In genomic region chr5:130323804-130324454, GRCh38 we compare ENCODE assay signal across 9 cellular contexts.
DNase-seq lines count a peak whose midpoint lies in the region; ATAC-seq, FAIRE-seq and TF ChIP-seq lines count a peak whose summit lies in the region.
"Had no signal": no experiment of that assay in that cellular context is flagged by ENCODE, and none has a peak within 500 bp of the region (broad histone marks: within the 10 kb centered on the region; RNA-seq: fewer than 3 reads in every experiment).

No MANE protein-coding gene starts in this region.

- dilution Hi-C loops in keratinocyte (cut with MboI; ENCODE audit: extremely low pct_ligation_motif_present, low sequenced_read_pairs) = no loop called here

- peak; percentile 67 for FAIRE-seq in keratinocyte (lab: Jason Lieb, UNC)
- FAIRE-seq in D721Med (lab: Jason Lieb, UNC) = no peak

- no peak overlapping the region for H3K9ac ChIP-seq in keratinocyte (ENCODE audit: control insufficient read depth, extremely low read depth, insufficient read depth, low read length)

- peak overlapping the region; percentile 36 for H2AFZ ChIP-seq in keratinocyte (ENCODE audit: control insufficient read depth, low read length)

- H3K4me3 ChIP-seq in keratinocyte (ENCODE audit: control insufficient read depth in 2 of 3, extremely low read depth in 1 of 3, insufficient read depth in 2 of 3, low read depth in 1 of 3, low read length in 3 of 3) = no peak overlapping the region

- no peaks in the 10 kb centered on the region for H3K9me1 ChIP-seq in keratinocyte (ENCODE audit: control insufficient read depth, extremely low read depth, insufficient read depth, low read length)

- DNase-seq in MV-4-11 (lab: John Stamatoyannopoulos, UW) (peak; percentile 94), keratinocyte (ENCODE audit: low read depth, low spot score) (peak; percentile 50), hepatic stellate cell (ENCODE audit: low spot score) (no peak), medulla oblongata (ENCODE audit: extremely low spot score) (no peak), NCI-H187 treated with DMSO at 0.1 percent for 48 hours (lab: John Stamatoyannopoulos, UW) (no peak), D721Med (ENCODE audit: insufficient read length, low spot score) (no peak)
- DNase-seq: left ventricle myocardium superior had no signal

- no peak overlapping the region for H3K4me2 ChIP-seq in keratinocyte (ENCODE audit: control insufficient read depth, extremely low read depth, insufficient read depth, low read depth, low read length)

- ATAC-seq in GM18873 (IDR thresholded peaks at IDR 0.05; ENCODE audit: low FRiP score, unreplicated experiment) (peak; percentile 100), HG02870 (IDR thresholded peaks at IDR 0.05; ENCODE audit: unreplicated experiment) (peak; percentile 100)
- ATAC-seq: left ventricle myocardium superior had no signal

- no peaks in the 10 kb centered on the region for H3K36me3 ChIP-seq in keratinocyte (ENCODE audit: control insufficient read depth in 2 of 2, extremely low read depth in 1 of 2, insufficient read depth in 2 of 2, low read length in 2 of 2)

- TF ChIP-seq CTCF in keratinocyte (optimal IDR thresholded peaks at IDR 0.05 in 1 of 3, IDR thresholded peaks at IDR 0.05 in 1 of 3, conservative IDR thresholded peaks at IDR 0.05 in 1 of 3; ENCODE audit: extremely low read depth in 1 of 3, insufficient read depth in 2 of 3, low read length in 3 of 3) = no peak
- no peak for TF ChIP-seq CTCF in D721Med (IDR thresholded peaks at IDR 0.05; ENCODE audit: insufficient read depth, missing control alignments)

- H3K9me3 ChIP-seq in keratinocyte (ENCODE audit: control insufficient read depth, low read depth, low read length) = peaks cover 2% of the 10 kb centered on the region

- H3K79me2 ChIP-seq in keratinocyte (ENCODE audit: control insufficient read depth, insufficient read depth, low read length) = no peaks in the 10 kb centered on the region

- H3K27ac ChIP-seq in keratinocyte (ENCODE audit: control insufficient read depth, insufficient read depth, low read length) = peak overlapping the region; percentile 33

- no peaks in the 10 kb centered on the region for H3K27me3 ChIP-seq in keratinocyte (ENCODE audit: control insufficient read depth, extremely low read depth, insufficient read depth, low read length)

- no peaks in the 10 kb centered on the region for H4K20me1 ChIP-seq in keratinocyte (ENCODE audit: control insufficient read depth, extremely low read depth, insufficient read depth, low read length)

- H3K4me1 ChIP-seq in keratinocyte (ENCODE audit: control insufficient read depth, extremely low read depth, insufficient read depth, low read length) = peaks cover 11% of the 10 kb centered on the region

Comparison
In these comparisons a context has a peak if more than half of its experiments do, and no peak if none do; other contexts are left out.
1. DNase-seq: peak in MV-4-11 (single experiment) and keratinocyte (single experiment); none in hepatic stellate cell (single experiment), medulla oblongata (single experiment), NCI-H187 treated with DMSO at 0.1 percent for 48 hours (single experiment) and D721Med (single experiment).